In genomic region chr1:70220517-70221240, GRCh38 we compare ENCODE assay signal across 8 cellular contexts. TPM values are rescaled to one million over a fixed set of nuclear protein-coding genes. Genes with fewer than 3 reads are reported as not detected.
DNase-seq lines count a peak whose midpoint lies in the region; ATAC-seq and TF ChIP-seq lines count a peak whose summit lies in the region.

No MANE protein-coding gene starts in this region.

- TF ChIP-seq CTCF in CD14-positive monocyte (IDR thresholded peaks at IDR 0.05) (no peak), neural cell (IDR thresholded peaks at IDR 0.05; ENCODE audit: poor library complexity, severe bottlenecking) (no peak), GM13977 (IDR thresholded peaks at IDR 0.05; ENCODE audit: extremely low read depth, insufficient read depth, missing control alignments) (no peak)

- intact Hi-C loops in CD14-positive monocyte (cut with micrococcal nuclease), result no loop called here

- peak overlapping the region; percentile 83 to 90 for H3K4me3 Mint-ChIP-seq in CD14-positive monocyte

- no peaks in the 10 kb centered on the region for H3K9me2 ChIP-seq in neural cell (ENCODE audit: insufficient read depth, low read length)

- H3K36me3 Mint-ChIP-seq in CD14-positive monocyte, result peaks cover 31 to 40% of the 10 kb centered on the region in 2 donors

- H3K27ac ChIP-seq in cingulate gyrus (ENCODE audit: low read depth, low read length), result peak overlapping the region; percentile 70
- H3K27ac ChIP-seq in neural cell (ENCODE audit: low read length), result peak overlapping the region; percentile 98

- TF ChIP-seq RAD21 in neural cell (conservative IDR thresholded peaks at IDR 0.05), result no peak

- peak overlapping the region; percentile 94 for H3K9ac ChIP-seq in neural cell (ENCODE audit: low read length)

- H2AFZ ChIP-seq in neural cell (ENCODE audit: low read depth, low read length), result peak overlapping the region; percentile 99

- in situ Hi-C loops in GM13977 (cut with MboI; ENCODE audit: low pct_unique_long_range_greater_than_20kb, low sequenced_read_pairs, unreplicated experiment), result no loop called here

- peaks cover 76% of the 10 kb centered on the region for H3K79me2 ChIP-seq in neural cell (replicated peaks; ENCODE audit: insufficient read depth, low read length)

- peak overlapping the region; percentile 91 to 97 (median 96) for H3K27ac Mint-ChIP-seq in CD14-positive monocyte

- H4K20me1 ChIP-seq in neural cell (ENCODE audit: insufficient read depth), result peaks cover 18% of the 10 kb centered on the region

- H3K36me3 ChIP-seq in neural cell (ENCODE audit: insufficient read depth, low read length), result no peaks in the 10 kb centered on the region

- H3K27me3 Mint-ChIP-seq in CD14-positive monocyte (ENCODE audit: low read depth in 3 of 3), result no peaks in the 10 kb centered on the region

- no peaks in the 10 kb centered on the region for H3K9me3 ChIP-seq in neural cell (ENCODE audit: low read length)

- DNase-seq in CD14-positive monocyte (ENCODE audit: low spot score), result no peak
- DNase-seq in KG1 (lab: John Stamatoyannopoulos, UW), result peak; percentile 1
- DNase-seq in GM13977 (ENCODE audit: low spot score), result no peak
- DNase-seq in ureter (ENCODE audit: low spot score), result no peak
- no peak for DNase-seq in activated effector memory CD4-positive, alpha-beta T cell treated with Interleukin-2 at 50 U/mL for 16 hours

- peak; percentile 2 for ATAC-seq in GM21360 (IDR thresholded peaks at IDR 0.05; ENCODE audit: unreplicated experiment)

- no peaks in the 10 kb centered on the region for H3K9me3 Mint-ChIP-seq in CD14-positive monocyte

- peaks cover 10% of the 10 kb centered on the region for H3F3A ChIP-seq in neural cell (ENCODE audit: insufficient read depth, low read length, poor library complexity, severe bottlenecking)

- no peaks in the 10 kb centered on the region for H3K27me3 ChIP-seq in neural cell (ENCODE audit: insufficient read depth, low read depth, low read length)

- TF ChIP-seq EP300 in neural cell (conservative IDR thresholded peaks at IDR 0.05; ENCODE audit: poor library complexity, severe bottlenecking), result no peak

- peak overlapping the region; percentile 87 for H3K4me3 ChIP-seq in neural cell (ENCODE audit: low read length)

- peak overlapping the region; percentile 100 for H3K4me2 ChIP-seq in neural cell (ENCODE audit: low read length)

- H3K4me1 Mint-ChIP-seq in CD14-positive monocyte, result peaks cover 28% of the 10 kb centered on the region

TF ChIP-seq in neural cell, 6 proteins besides CTCF, POLR2A, EP300 and RAD21:
- TF ChIP-seq SMC3 (conservative IDR thresholded peaks at IDR 0.05; ENCODE audit: poor library complexity) (no peak), EZH2 (IDR thresholded peaks at IDR 0.05; ENCODE audit: borderline replicate concordance, insufficient read depth, low read length, poor library complexity, severe bottlenecking) (no peak)

RNA-seq across cellular contexts. Expression of gene SRSF11, which starts 0.5 kb away (rescaled TPM):
- polyA plus RNA-seq in CD14-positive monocyte (10 to 100 TPM; 60.0 to 66.5 TPM), neural cell (443 and 514 TPM in 2 replicates)
- polyA minus RNA-seq in neural cell, result 280 and 337 TPM in 2 replicates
- total RNA-seq in ureter, result 184 TPM

RNA-seq across cellular contexts. Expression of gene LRRC40, which starts 15.3 kb away (rescaled TPM):
- polyA plus RNA-seq in CD14-positive monocyte, result 1 to 10 TPM; 4.3 to 6.3 TPM
- polyA plus RNA-seq in neural cell, result 93.9 and 107 TPM in 2 replicates
- polyA minus RNA-seq in neural cell, result 133 and 140 TPM in 2 replicates
- total RNA-seq in ureter, result 13.1 TPM

Comparison
In these comparisons a context has a peak if more than half of its experiments do, and no peak if none do; other contexts are left out.
1. RNA of gene LRRC40, which starts 15.3 kb away (polyA plus RNA-seq): 93.9 to 107 TPM in neural cell; 4.3 to 6.3 TPM in CD14-positive monocyte; every median in the first group is over 10 times any median in the second.